In genomic region chr1:108141604-108142003, GRCh38 we compare ENCODE assay signal across 1 cellular context.
TF ChIP-seq lines count a peak whose summit lies in the region.

No MANE protein-coding gene starts in this region.

TF ChIP-seq in GM23338, 12 proteins besides CTCF, POLR2A, EP300 and RAD21:
- TF ChIP-seq ZNF462 (CRISPR knock-in tag; IDR thresholded peaks at IDR 0.05) (no peak), CREB1 (CRISPR knock-in tag; IDR thresholded peaks at IDR 0.05; ENCODE audit: low read depth) (no peak), ETS1 (IDR thresholded peaks at IDR 0.05) (no peak), NANOG (IDR thresholded peaks at IDR 0.05; ENCODE audit: borderline replicate concordance) (no peak), EZH2phosphoT487 (IDR thresholded peaks at IDR 0.05; ENCODE audit: unreplicated experiment) (no peak), EZH2 (IDR thresholded peaks at IDR 0.05; ENCODE audit: low read depth, unreplicated experiment) (no peak), JUNB (IDR thresholded peaks at IDR 0.05; ENCODE audit: unreplicated experiment) (no peak), ZNF114 (CRISPR knock-in tag; IDR thresholded peaks at IDR 0.05) (no peak), REST (IDR thresholded peaks at IDR 0.05; ENCODE audit: unreplicated experiment) (no peak), POLR2AphosphoS5 (IDR thresholded peaks at IDR 0.05; ENCODE audit: low read depth) (no peak), STAT1 (IDR thresholded peaks at IDR 0.05; ENCODE audit: unreplicated experiment) (no peak), ZNF331 (CRISPR knock-in tag; IDR thresholded peaks at IDR 0.05; ENCODE audit: low read depth) (no peak)
